8 cellular contexts compared by ENCODE assay signal in genomic region chr12:120496353-120497340, GRCh38. TPM values are rescaled to one million over a fixed set of nuclear protein-coding genes. Genes with fewer than 3 reads are reported as not detected.
DNase-seq lines count a peak whose midpoint lies in the region; ATAC-seq and TF ChIP-seq lines count a peak whose summit lies in the region.

No MANE protein-coding gene starts in this region.

- H3K4me3 ChIP-seq in Peyer's patch (peak overlapping the region; percentile 70 to 95 (median 90)), gastroesophageal sphincter (peak overlapping the region; percentile 81 to 94), neutrophil (ENCODE audit: low read depth in 1 of 2, low read length in 1 of 2) (peak overlapping the region; percentile 76 to 80), suprapubic skin (peak overlapping the region; percentile 91)

- H3K36me3 ChIP-seq in Peyer's patch = peaks cover 0 to 17% (median 0%) of the 10 kb centered on the region in 3 donors
- peaks cover 0 to 33% of the 10 kb centered on the region in 2 donors for H3K36me3 ChIP-seq in gastroesophageal sphincter
- H3K36me3 ChIP-seq in neutrophil = peaks cover 14% of the 10 kb centered on the region
- peaks cover 25% of the 10 kb centered on the region for H3K36me3 ChIP-seq in suprapubic skin

- DNase-seq in NK-92 treated with Interleukin-12 subunit alpha and Interleukin-12 subunit beta, amount 100 ng/mL, for 24 hours (lab: John Stamatoyannopoulos, UW) = peak; percentile 20
- no peak for DNase-seq in NK-92 (lab: John Stamatoyannopoulos, UW; ENCODE audit: unreplicated experiment)
- DNase-seq in Peyer's patch = peak; percentile 71 to 80 (median 71)
- DNase-seq in activated naive CD4-positive, alpha-beta T cell (lab: John Stamatoyannopoulos, UW) = peak; percentile 19 to 35 (median 24)
- peak; percentile 74 to 86 for DNase-seq in suprapubic skin (ENCODE audit: low spot score in 2 of 2)

- WGBS in gastroesophageal sphincter (ENCODE audit: low coverage in 1 of 2), 2 donors = 0 to 1% methylated on average over 12 to 22 of the region's 49 CpGs
- WGBS in suprapubic skin = 1% methylated on average over 41 of the region's 49 CpGs

- peak overlapping the region; percentile 84 to 88 (median 88) for H3K27ac ChIP-seq in Peyer's patch
- H3K27ac ChIP-seq in gastroesophageal sphincter = peak overlapping the region; percentile 68 to 96 (median 95)
- peak overlapping the region; percentile 47 for H3K27ac ChIP-seq in neutrophil
- peak overlapping the region; percentile 86 for H3K27ac ChIP-seq in suprapubic skin

- H3K9me3 ChIP-seq in Peyer's patch = no peaks in the 10 kb centered on the region
- H3K9me3 ChIP-seq in gastroesophageal sphincter = no peaks in the 10 kb centered on the region
- no peaks in the 10 kb centered on the region for H3K9me3 ChIP-seq in neutrophil
- no peaks in the 10 kb centered on the region for H3K9me3 ChIP-seq in suprapubic skin

- H3K27me3 ChIP-seq in Peyer's patch = no peaks in the 10 kb centered on the region
- no peaks in the 10 kb centered on the region for H3K27me3 ChIP-seq in gastroesophageal sphincter
- no peaks in the 10 kb centered on the region for H3K27me3 ChIP-seq in neutrophil
- H3K27me3 ChIP-seq in suprapubic skin = no peaks in the 10 kb centered on the region

- TF ChIP-seq EP300 in gastroesophageal sphincter (IDR thresholded peaks at IDR 0.05) (no peak), suprapubic skin (IDR thresholded peaks at IDR 0.05) (no peak)

- TF ChIP-seq CTCF in Peyer's patch (IDR thresholded peaks at IDR 0.05) (no peak), gastroesophageal sphincter (IDR thresholded peaks at IDR 0.05) (peak in 1 of 4 experiments; percentile 24), neutrophil (IDR thresholded peaks at IDR 0.05) (no peak), suprapubic skin (IDR thresholded peaks at IDR 0.05) (no peak)

- ATAC-seq in HG03066 (IDR thresholded peaks at IDR 0.05; ENCODE audit: low read depth, unreplicated experiment) = peak; percentile 11
- ATAC-seq in gastroesophageal sphincter = peak; percentile 29

- H3K4me1 ChIP-seq in Peyer's patch (peaks cover 0 to 15% (median 7%) of the 10 kb centered on the region in 4 donors), gastroesophageal sphincter (peaks cover 0 to 32% (median 10%) of the 10 kb centered on the region in 3 donors), neutrophil (ENCODE audit: control insufficient read depth in 1 of 2, insufficient read depth in 1 of 2, low read depth in 1 of 2, low read length in 1 of 2) (peaks cover 11 to 16% of the 10 kb centered on the region in 2 experiments), suprapubic skin (peaks cover 27% of the 10 kb centered on the region)

- TF ChIP-seq POLR2A in Peyer's patch (IDR thresholded peaks at IDR 0.05) (no peak), gastroesophageal sphincter (IDR thresholded peaks at IDR 0.05) (no peak), suprapubic skin (IDR thresholded peaks at IDR 0.05) (no peak)

RNA-seq across cellular contexts. Expression of gene DYNLL1, which starts 0.7 kb away (rescaled TPM):
- total RNA-seq in Peyer's patch (100 to 1,000 TPM; 128 to 212 (median 199) TPM), gastroesophageal sphincter (100 to 1,000 TPM; 179 to 271 (median 229) TPM), suprapubic skin (100 to 1,000 TPM; 167 to 493 (median 469) TPM)

RNA-seq across cellular contexts. Expression of gene SRSF9, which starts 27.1 kb away (rescaled TPM):
- total RNA-seq in Peyer's patch (100 to 1,000 TPM in 1 of 4 donors, 10 to 100 TPM in 3; 59.9 to 144 (median 78.1) TPM), gastroesophageal sphincter (10 to 100 TPM; 46.2 to 63.2 (median 49.3) TPM), suprapubic skin (10 to 100 TPM; 51.5 to 98.5 (median 73.0) TPM)

RNA-seq across cellular contexts. Expression of gene COQ5, which starts 32.3 kb away (rescaled TPM):
- total RNA-seq in Peyer's patch (10 to 100 TPM; 22.6 to 40.4 (median 28.6) TPM), gastroesophageal sphincter (10 to 100 TPM; 19.3 to 27.6 (median 22.6) TPM), suprapubic skin (10 to 100 TPM; 14.9 to 18.7 (median 18.0) TPM)

RNA-seq across cellular contexts. Expression of gene RNF10, which starts 37.5 kb away (rescaled TPM):
- 100 to 1,000 TPM; 220 to 375 (median 305) TPM for total RNA-seq in Peyer's patch
- 100 to 1,000 TPM; 134 to 273 (median 161) TPM for total RNA-seq in gastroesophageal sphincter
- total RNA-seq in suprapubic skin = 100 to 1,000 TPM in 3 of 4 donors, 10 to 100 TPM in 1; 98.2 to 206 (median 163) TPM

RNA-seq across cellular contexts. Expression of gene GATC, which starts 50.4 kb away (rescaled TPM):
- total RNA-seq in Peyer's patch = 10 to 100 TPM; 18.6 to 37.1 (median 27.3) TPM
- total RNA-seq in gastroesophageal sphincter = 10 to 100 TPM; 20.0 to 26.0 (median 23.2) TPM
- total RNA-seq in suprapubic skin = 10 to 100 TPM; 17.5 to 27.8 (median 21.0) TPM
